Comparison of ENCODE assay signal across 8 cellular contexts in the genomic region with DNA sequence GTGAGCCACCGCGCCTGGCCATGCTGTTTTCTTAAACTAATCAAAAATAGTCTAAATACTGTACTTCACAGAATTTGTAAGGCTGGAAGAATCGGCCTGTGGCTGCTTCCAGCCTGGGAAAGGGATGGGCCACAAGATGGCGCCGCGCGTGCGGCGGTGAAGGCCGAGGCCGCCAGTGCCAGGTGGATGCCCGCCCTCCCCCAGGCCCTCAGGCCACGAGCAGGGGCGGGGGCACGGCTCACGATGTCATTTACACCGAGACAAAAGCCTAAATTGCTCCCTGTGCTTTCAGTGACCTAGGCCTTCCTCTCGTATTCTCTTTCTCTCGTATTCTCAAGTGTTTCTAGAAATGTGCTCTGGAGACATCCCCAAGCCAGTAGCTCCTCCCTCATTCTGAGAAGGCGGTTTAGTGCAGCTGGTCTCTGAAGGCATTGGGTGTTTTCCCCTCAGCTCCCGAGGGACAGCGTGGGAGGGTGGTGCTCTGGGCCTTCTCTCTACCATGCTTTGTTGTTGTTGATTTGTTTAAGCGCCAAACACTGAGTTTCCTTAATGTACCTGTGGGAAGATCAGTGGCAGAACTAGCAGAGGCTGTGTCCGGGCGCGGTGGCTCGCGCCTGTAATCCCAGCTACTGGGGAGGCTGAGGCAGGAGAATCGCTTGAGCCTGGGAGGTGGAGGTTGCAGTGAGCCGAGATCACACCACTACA.
DNase-seq lines count a peak whose midpoint lies in the region; ATAC-seq and TF ChIP-seq lines count a peak whose summit lies in the region.

No MANE protein-coding gene starts in this region.

- H3K4me3 Mint-ChIP-seq in T-cell, result peak overlapping the region; percentile 52 to 78 (median 64)

- no peak overlapping the region for H3K9ac ChIP-seq in rectal smooth muscle tissue (ENCODE audit: low read length)

- TF ChIP-seq CTCF in GM12872 (IDR thresholded peaks at IDR 0.05; ENCODE audit: insufficient read depth, low read depth, low read length) (peak; percentile 72), right atrium auricular region (IDR thresholded peaks at IDR 0.05) (peak; percentile 83 to 95)

- no peaks in the 10 kb centered on the region for H3K27me3 ChIP-seq in right atrium auricular region
- no peaks in the 10 kb centered on the region for H3K27me3 ChIP-seq in rectal smooth muscle tissue (ENCODE audit: control insufficient read depth, insufficient read depth, low read length)
- H3K27me3 ChIP-seq in aorta (ENCODE audit: control insufficient read depth in 1 of 2, insufficient read depth in 2 of 2, low read length in 1 of 2), result no peaks in the 10 kb centered on the region

- H3K9me3 ChIP-seq in right atrium auricular region (no peaks in the 10 kb centered on the region), aorta (ENCODE audit: control insufficient read depth, low read length) (peaks cover 1% of the 10 kb centered on the region)

- DNase-seq in NCI-H1092 (lab: John Stamatoyannopoulos, UW) (peak; percentile 80), T-cell (peak; percentile 30 to 75 (median 58)), amniotic epithelial cell (ENCODE audit: low read depth) (peak; percentile 71), right atrium auricular region (ENCODE audit: low spot score) (peak; percentile 72), aorta (peak; percentile 87 to 93)

- peaks cover 5 to 29% (median 18%) of the 10 kb centered on the region in 3 donors for H3K4me1 Mint-ChIP-seq in T-cell

- H3K4me1 ChIP-seq in right atrium auricular region, result peaks cover 0 to 14% of the 10 kb centered on the region in 2 donors
- peaks cover 2% of the 10 kb centered on the region for H3K4me1 ChIP-seq in rectal smooth muscle tissue (ENCODE audit: control insufficient read depth, insufficient read depth, low read length)
- H3K4me1 ChIP-seq in aorta (ENCODE audit: control insufficient read depth in 1 of 2, insufficient read depth in 2 of 2, low read length in 2 of 2), result peaks cover 0 to 1% of the 10 kb centered on the region in 2 donors

- H3K27ac ChIP-seq in right atrium auricular region (peak overlapping the region; percentile 63 to 70), rectal smooth muscle tissue (ENCODE audit: low read depth, low read length) (peak overlapping the region; percentile 78), aorta (ENCODE audit: low read depth in 1 of 2, low read length in 2 of 2) (no peak overlapping the region)

- H3K36me3 ChIP-seq in right atrium auricular region (no peaks in the 10 kb centered on the region), rectal smooth muscle tissue (ENCODE audit: control insufficient read depth, insufficient read depth, low read length) (no peaks in the 10 kb centered on the region), aorta (ENCODE audit: control insufficient read depth in 1 of 2, insufficient read depth in 2 of 2, low read length in 1 of 2) (no peaks in the 10 kb centered on the region)

- H3K27ac Mint-ChIP-seq in T-cell, result peak overlapping the region in 1 of 2 donors; percentile 25

- H3K9me3 Mint-ChIP-seq in T-cell, result no peaks in the 10 kb centered on the region

- H3K36me3 Mint-ChIP-seq in T-cell, result no peaks in the 10 kb centered on the region

- CTCF ChIA-PET in T-cell (lab: Charles Lee), result interaction anchor here (0.6 to 5.0 kb wide), 9 partner anchors 13 to 836 kb away, joined by 3 to 68 read pairs (median 3); a partner anchor contains a TSS

- ATAC-seq in HG02610 (IDR thresholded peaks at IDR 0.05; ENCODE audit: unreplicated experiment) (peak; percentile 85), T-cell (replicated peaks in 1 of 4) (peak; percentile 82 to 87 (median 86)), aorta (ENCODE audit: low FRiP score) (peak; percentile 94)

- POLR2A ChIA-PET in T-cell (lab: Charles Lee), result no interaction called here

- WGBS in aorta, 2 donors, result 24% methylated on average over 30 of the region's 30 CpGs

- no peaks in the 10 kb centered on the region for H3K27me3 Mint-ChIP-seq in T-cell

- intact Hi-C loops in aorta (cut with DNase I), result loop anchor here (2.0 to 10.0 kb wide), 6 partner anchors 390 to 813 kb away; no protein-coding TSS in a partner anchor

- H3K4me3 ChIP-seq in right atrium auricular region, result peak overlapping the region; percentile 10 to 41
- peak overlapping the region; percentile 76 for H3K4me3 ChIP-seq in rectal smooth muscle tissue (ENCODE audit: low read length)
- no peak overlapping the region for H3K4me3 ChIP-seq in aorta (ENCODE audit: low read length in 2 of 2)

Comparison
In these comparisons a context has a peak if more than half of its experiments do, and no peak if none do; other contexts are left out.
1. H3K27ac ChIP-seq: peak in right atrium auricular region (2 of 2) and rectal smooth muscle tissue (single experiment); none in aorta (0 of 2).
2. H3K4me3 ChIP-seq: peak in right atrium auricular region (2 of 2) and rectal smooth muscle tissue (single experiment); none in aorta (0 of 2).
3. Peak in every context shown above with its lines, with median percentiles within 50 percentile points of each other: ATAC-seq and DNase-seq.